22 cellular contexts compared by ENCODE assay signal in genomic region chr3:39184081-39184967, GRCh38. TPM values are rescaled to one million over a fixed set of nuclear protein-coding genes. Genes with fewer than 3 reads are reported as not detected.
DNase-seq lines count a peak whose midpoint lies in the region; TF ChIP-seq lines count a peak whose summit lies in the region.
"Had no signal": no experiment of that assay in that cellular context is flagged by ENCODE, and none has a peak within 500 bp of the region (broad histone marks: within the 10 kb centered on the region; RNA-seq: fewer than 3 reads in every experiment).

No MANE protein-coding gene starts in this region.

- H3K4me1 ChIP-seq in skeletal muscle tissue (ENCODE audit: control insufficient read depth in 3 of 3, insufficient read depth in 3 of 3, low read length in 3 of 3) (peaks cover 75 to 88% (median 87%) of the 10 kb centered on the region in 3 donors), ovary (ENCODE audit: insufficient read depth) (peaks cover 2% of the 10 kb centered on the region)

- H3K36me3 ChIP-seq in WERI-Rb-1 (no peaks in the 10 kb centered on the region), skeletal muscle tissue (ENCODE audit: control insufficient read depth in 3 of 3, insufficient read depth in 3 of 3, low read length in 3 of 3) (peaks cover 43 to 59% (median 46%) of the 10 kb centered on the region in 3 donors), ovary (no peaks in the 10 kb centered on the region)
- H3K36me3 ChIP-seq: thoracic aorta had no signal

- TF ChIP-seq POLR2A in ovary (IDR thresholded peaks at IDR 0.05): no peak

- H3K36me3 Mint-ChIP-seq in glutamatergic neuron (ENCODE audit: unreplicated experiment): no peaks in the 10 kb centered on the region
- H3K36me3 Mint-ChIP-seq: mesothelial cell of epicardium had no signal

- H3K27me3 Mint-ChIP-seq in glutamatergic neuron (ENCODE audit: unreplicated experiment): peaks cover 24% of the 10 kb centered on the region

- intact Hi-C loops in ovary (cut with DNase I): loop anchor here in 1 of 4 donors (5.0 kb wide), 1 partner anchor 77 kb away; the partner anchor contains the start of genes GORASP1 and TTC21A

- no peak overlapping the region for H3K4me3 Mint-ChIP-seq in glutamatergic neuron (ENCODE audit: unreplicated experiment)
- H3K4me3 Mint-ChIP-seq: mesothelial cell of epicardium, nephron progenitor cell had no signal

- WGBS in ovary, 3 donors: 87 to 92% (median 90%) methylated on average over 12 of the region's 12 CpGs

- H3K9me3 ChIP-seq in WERI-Rb-1 (ENCODE audit: severe bottlenecking): no peaks in the 10 kb centered on the region
- H3K9me3 ChIP-seq in skeletal muscle tissue (ENCODE audit: control insufficient read depth in 3 of 3, low read length in 3 of 3): no peaks in the 10 kb centered on the region
- H3K9me3 ChIP-seq in ovary: no peaks in the 10 kb centered on the region
- H3K9me3 ChIP-seq: Caco-2, thoracic aorta had no signal

- H3K9me3 Mint-ChIP-seq in glutamatergic neuron (ENCODE audit: unreplicated experiment): peaks cover 26% of the 10 kb centered on the region
- H3K9me3 Mint-ChIP-seq: activated naive CD4-positive, alpha-beta T cell treated with anti-CD3 and anti-CD28 coated beads, Interleukin-2, amount 50 U/mL, for 72 hours; mesothelial cell of epicardium; nephron progenitor cell had no signal

- no peak overlapping the region for H3K4me3 ChIP-seq in WERI-Rb-1 (ENCODE audit: low read depth, low read length)
- no peak overlapping the region for H3K4me3 ChIP-seq in skeletal muscle tissue (ENCODE audit: low read length in 3 of 3)
- no peak overlapping the region for H3K4me3 ChIP-seq in ovary
- H3K4me3 ChIP-seq: thoracic aorta had no signal

- H3K27ac ChIP-seq in WERI-Rb-1 (peak overlapping the region; percentile 90), skeletal muscle tissue (ENCODE audit: low read depth, low read length) (peak overlapping the region; percentile 70), ovary (no peak overlapping the region)

- peaks cover 42% of the 10 kb centered on the region for H3K4me1 Mint-ChIP-seq in glutamatergic neuron (ENCODE audit: low read depth, unreplicated experiment)

- no peak for TF ChIP-seq EP300 in ovary (IDR thresholded peaks at IDR 0.05)

- DNase-seq in GM20000 (ENCODE audit: low spot score) (peak; percentile 7), WERI-Rb-1 (no peak), glutamatergic neuron (no peak), ovary (no peak), DMS114 treated with DMSO at 0.1 percent for 48 hours (lab: John Stamatoyannopoulos, UW; ENCODE audit: unreplicated experiment) (no peak)
- no peak for DNase-seq in activated CD4-positive, CD25-positive, alpha-beta regulatory T cell treated with anti-CD3 and anti-CD28 coated beads, Interleukin-2, amount 50 U/mL, for 72 hours
- DNase-seq: activated CD4-positive, alpha-beta T cell treated with anti-CD3 and anti-CD28 coated beads, Interleukin-2, amount 50 U/mL, for 1 hour; Caco-2; cortex of kidney; foreskin fibroblast; kidney glomerular epithelial cell; NCI-H2029; NCI-H446 treated with DMSO at 0.1 percent for 48 hours; nephron progenitor cell; NK-92 treated with Interleukin-12 subunit alpha and Interleukin-12 subunit beta, amount 100 ng/mL, for 24 hours; stimulated activated CD8-positive, alpha-beta memory T cell treated with anti-CD3 and anti-CD28 coated beads, Interleukin-4, amount 100 ng/mL, for 48 hours had no signal

- H3K9ac ChIP-seq in skeletal muscle tissue (ENCODE audit: low read depth in 1 of 3, low read length in 3 of 3): peak overlapping the region; percentile 11 to 99 (median 37)

- H3K27ac Mint-ChIP-seq in glutamatergic neuron (ENCODE audit: unreplicated experiment): peak overlapping the region; percentile 97
- H3K27ac Mint-ChIP-seq: mesothelial cell of epicardium had no signal

- TF ChIP-seq CTCF in GM20000 (IDR thresholded peaks at IDR 0.05; ENCODE audit: extremely low read depth, missing control alignments) (no peak), WERI-Rb-1 (IDR thresholded peaks at IDR 0.05; ENCODE audit: low read depth, low read length) (no peak), glutamatergic neuron (IDR thresholded peaks at IDR 0.05; ENCODE audit: partially characterized antibody, unreplicated experiment) (no peak), ovary (IDR thresholded peaks at IDR 0.05) (no peak)

- H3K27me3 ChIP-seq in WERI-Rb-1 (ENCODE audit: insufficient read depth, low read depth, severe bottlenecking) (no peaks in the 10 kb centered on the region), skeletal muscle tissue (ENCODE audit: control insufficient read depth in 3 of 3, insufficient read depth in 3 of 3, low read length in 3 of 3) (no peaks in the 10 kb centered on the region), ovary (no peaks in the 10 kb centered on the region)

RNA-seq across cellular contexts. Expression of gene XIRP1, which starts 8.1 kb away (rescaled TPM):
- 0.34 TPM for total RNA-seq in glutamatergic neuron (ENCODE audit: unreplicated experiment)
- 30.8 TPM for total RNA-seq in skeletal muscle tissue
- under 1 TPM in 2 of 7 donors, not detected in 5; 0.10 to 0.11 TPM for total RNA-seq in ovary
- under 1 TPM; 0.04 to 0.13 TPM for polyA plus RNA-seq in ovary
- total RNA-seq: Caco-2, Daoy, mesothelial cell of epicardium, pulmonary artery endothelial cell had no signal

RNA-seq across cellular contexts. Expression of gene CSRNP1, which starts 30.9 kb away (rescaled TPM):
- total RNA-seq in glutamatergic neuron (ENCODE audit: unreplicated experiment): 11.1 TPM
- 8.9 TPM for total RNA-seq in skeletal muscle tissue
- total RNA-seq in ovary: 100 to 1,000 TPM in 2 of 7 donors, 10 to 100 TPM in 5; 22.4 to 118 (median 54.9) TPM
- polyA plus RNA-seq in ovary: 10 to 100 TPM in 1 of 2 donors, 1 to 10 TPM in 1; 6.5 to 24.7 TPM

Comparison
In these comparisons a context has a peak if more than half of its experiments do, and no peak if none do; other contexts are left out.
1. H3K27ac ChIP-seq: peak in WERI-Rb-1 (single experiment) and skeletal muscle tissue (single experiment); none in ovary (0 of 2).
2. RNA of gene XIRP1, which starts 8.1 kb away (total RNA-seq): 30.8 TPM in skeletal muscle tissue (single experiment); 0.34 TPM in glutamatergic neuron (single experiment) and 0.10 to 0.11 TPM in ovary; every median in the first group is over 10 times any median in the second.